Comparison of ENCODE assay signal across 8 cellular contexts in genomic region chr11:62612366-62613274, GRCh38. TPM values are rescaled to one million over a fixed set of nuclear protein-coding genes. Genes with fewer than 3 reads are reported as not detected.
A peak's percentile ranks its signal among the peaks of the same experiment; 100 is the strongest.
DNase-seq lines count a peak whose midpoint lies in the region; ATAC-seq, FAIRE-seq and TF ChIP-seq lines count a peak whose summit lies in the region.

TSS of gene EML3 (minus strand) at chr11:62612775. CDS start at chr11:62612457, 318 bp downstream.
TSS of gene ROM1 (plus strand) at chr11:62613257. CDS start at chr11:62613282, 25 bp downstream.

- no peak for FAIRE-seq in frontal cortex (lab: Jason Lieb, UNC)

- in situ Hi-C loops in KBM-7 (cut with MboI; ENCODE audit: low pct_unique_long_range_greater_than_20kb, low sequenced_read_pairs) = no loop called here

- H3K4me3 ChIP-seq in neutrophil (ENCODE audit: low read depth in 1 of 2, low read length in 1 of 2) = peak within 1 kb of the TSS; percentile 79 to 91

- no peaks in the 10 kb centered on the region for H3K27me3 ChIP-seq in neutrophil

- no peaks in the 10 kb centered on the region for H3K9me3 ChIP-seq in neutrophil

- TF ChIP-seq CTCF in neutrophil (IDR thresholded peaks at IDR 0.05) = peak; percentile 98
- no peak for TF ChIP-seq CTCF in subcutaneous adipose tissue (IDR thresholded peaks at IDR 0.05; ENCODE audit: low read depth)

- peaks cover 22% of the 10 kb centered on the region for H3K36me3 ChIP-seq in neutrophil

- H3K4me1 ChIP-seq in neutrophil (ENCODE audit: control insufficient read depth in 1 of 2, insufficient read depth in 1 of 2, low read depth in 1 of 2, low read length in 1 of 2) = peaks cover 34 to 36% of the 10 kb centered on the region in 2 experiments

- peak; percentile 90 for DNase-seq in EH (ENCODE audit: low read depth)
- DNase-seq in KBM-7 = peak; percentile 72
- peak; percentile 73 to 80 for DNase-seq in SHP77 (lab: John Stamatoyannopoulos, UW)
- peak; percentile 91 for DNase-seq in activated gamma-delta T cell treated with Interleukin-2 at 50 U/mL for 16 hours
- DNase-seq in frontal cortex (ENCODE audit: low spot score in 2 of 2) = peak; percentile 84 to 90

- ATAC-seq in GM21717 (IDR thresholded peaks at IDR 0.05; ENCODE audit: unreplicated experiment) = peak; percentile 50

- H3K27ac ChIP-seq in neutrophil = peak within 1 kb of the TSS; percentile 95

RNA-seq across cellular contexts. Expression of gene EML3, which starts in this region (rescaled TPM):
- total RNA-seq in frontal cortex (4.9 TPM), subcutaneous adipose tissue (100 to 1,000 TPM in 1 of 4 donors, 10 to 100 TPM in 3; 22.2 to 130 (median 39.7) TPM)

RNA-seq across cellular contexts. Expression of gene ROM1, which starts in this region (rescaled TPM):
- total RNA-seq in frontal cortex (1.2 TPM), subcutaneous adipose tissue (10 to 100 TPM in 1 of 4 donors, 1 to 10 TPM in 3; 1.1 to 11.2 (median 5.5) TPM)

Comparison
In these comparisons a context has a peak if more than half of its experiments do, and no peak if none do; other contexts are left out.
1. Peak in every context shown above with its lines: DNase-seq, ATAC-seq, H3K4me3 ChIP-seq and H3K27ac ChIP-seq.